ENCODE assay signal across 21 cellular contexts in genomic region chr18:3463052-3463451, GRCh38. TPM values are rescaled to one million over a fixed set of nuclear protein-coding genes. Genes with fewer than 3 reads are reported as not detected.
DNase-seq lines count a peak whose midpoint lies in the region; ATAC-seq and TF ChIP-seq lines count a peak whose summit lies in the region.
"Had no signal": no experiment of that assay in that cellular context is flagged by ENCODE, and none has a peak within 500 bp of the region (broad histone marks: within the 10 kb centered on the region; RNA-seq: fewer than 3 reads in every experiment).

No MANE protein-coding gene starts in this region.

- no peak for TF ChIP-seq EP300 in gastroesophageal sphincter (IDR thresholded peaks at IDR 0.05)

- no peak for ATAC-seq in HCT116
- no peak for ATAC-seq in activated T-helper 17 cell treated with anti-CD3 and anti-CD28 coated beads, Interleukin-2, amount 50 U/mL, for 72 hours (replicated peaks)
- no peak for ATAC-seq in gastroesophageal sphincter
- ATAC-seq in stimulated activated effector memory CD8-positive, alpha-beta T cell treated with anti-CD3 and anti-CD28 coated beads, Interleukin-12 subunit alpha, Interleukin-12 subunit beta, amount 100 ng/mL, for 72 hours, result no peak
- no peak for ATAC-seq in psoas muscle
- ATAC-seq: GM12878, PC-3 had no signal

- peak overlapping the region; percentile 50 for H3K27ac Mint-ChIP-seq in activated T-helper 17 cell treated with anti-CD3 and anti-CD28 coated beads, Interleukin-2, amount 50 U/mL, for 72 hours
- H3K27ac Mint-ChIP-seq in stimulated activated effector memory CD8-positive, alpha-beta T cell treated with anti-CD3 and anti-CD28 coated beads, Interleukin-12 subunit alpha, Interleukin-12 subunit beta, amount 100 ng/mL, for 72 hours, result no peak overlapping the region
- H3K27ac Mint-ChIP-seq: activated CD4-positive, alpha-beta memory T cell treated with anti-CD3 and anti-CD28 coated beads for 36 hours; activated naive CD8-positive, alpha-beta T cell; activated T-cell treated with anti-CD3 and anti-CD28 coated beads, Interleukin-2, amount 50 U/mL, for 24 hours had no signal

- no peaks in the 10 kb centered on the region for H3K9me2 ChIP-seq in HCT116 (ENCODE audit: insufficient read depth)

- no peak for DNase-seq in HCT116 (ENCODE audit: low read depth, low spot score)
- DNase-seq in fibroblast of villous mesenchyme (ENCODE audit: low read depth), result peak; percentile 61
- no peak for DNase-seq in central memory CD4-positive, alpha-beta T cell
- DNase-seq in stimulated activated effector memory CD8-positive, alpha-beta T cell treated with anti-CD3 and anti-CD28 coated beads, Interleukin-12 subunit alpha, Interleukin-12 subunit beta, amount 100 ng/mL, for 72 hours (ENCODE audit: low spot score in 2 of 2), result no peak
- DNase-seq in psoas muscle, result no peak
- DNase-seq: activated CD4-positive, alpha-beta memory T cell treated with anti-CD3 and anti-CD28 coated beads for 36 hours; activated T-cell treated with anti-CD3 and anti-CD28 coated beads, Interleukin-2, amount 50 U/mL, for 24 hours; CD8-positive, alpha-beta memory T cell; kidney glomerular epithelial cell; NCI-H1105; NCI-H2107; NCI-H526; PC-3; stomach had no signal

- H4K20me1 ChIP-seq in HCT116 (ENCODE audit: insufficient read depth), result peaks cover 6% of the 10 kb centered on the region; the same call in 1 of the 2 replicates

- H3K4me3 Mint-ChIP-seq in activated T-helper 17 cell treated with anti-CD3 and anti-CD28 coated beads, Interleukin-2, amount 50 U/mL, for 72 hours, result no peak overlapping the region
- H3K4me3 Mint-ChIP-seq in stimulated activated effector memory CD8-positive, alpha-beta T cell treated with anti-CD3 and anti-CD28 coated beads, Interleukin-12 subunit alpha, Interleukin-12 subunit beta, amount 100 ng/mL, for 72 hours, result no peak overlapping the region
- H3K4me3 Mint-ChIP-seq: activated CD4-positive, alpha-beta memory T cell treated with anti-CD3 and anti-CD28 coated beads for 36 hours; activated naive CD8-positive, alpha-beta T cell; activated T-cell treated with anti-CD3 and anti-CD28 coated beads, Interleukin-2, amount 50 U/mL, for 24 hours; CD8-positive, alpha-beta memory T cell had no signal

- no peak overlapping the region for H3K4me2 ChIP-seq in HCT116 (ENCODE audit: low read length)
- H3K4me2 ChIP-seq: KMS-11 had no signal

- POLR2A ChIA-PET in HCT116 (lab: Charles Lee), result interaction anchor here (1.2 to 1.3 kb wide), 2 partner anchors 21 to 189 kb away, joined by 3 read pairs; no protein-coding TSS in a partner anchor

- no peaks in the 10 kb centered on the region for H3K27me3 Mint-ChIP-seq in activated T-helper 17 cell treated with anti-CD3 and anti-CD28 coated beads, Interleukin-2, amount 50 U/mL, for 72 hours
- H3K27me3 Mint-ChIP-seq: activated CD4-positive, alpha-beta memory T cell treated with anti-CD3 and anti-CD28 coated beads for 36 hours; activated naive CD8-positive, alpha-beta T cell; activated T-cell treated with anti-CD3 and anti-CD28 coated beads, Interleukin-2, amount 50 U/mL, for 24 hours; CD8-positive, alpha-beta memory T cell had no signal

- peaks cover 40% of the 10 kb centered on the region for H3K4me1 ChIP-seq in ACC112 (ENCODE audit: control insufficient read depth, insufficient read depth, low read length, unreplicated experiment)
- peaks cover 32 to 45% of the 10 kb centered on the region in 2 experiments for H3K4me1 ChIP-seq in HCT116 (ENCODE audit: control insufficient read depth in 1 of 2, insufficient read depth in 2 of 2, low read length in 2 of 2)
- peaks cover 0 to 26% (median 5%) of the 10 kb centered on the region in 3 donors for H3K4me1 ChIP-seq in gastroesophageal sphincter
- H3K4me1 ChIP-seq in psoas muscle, result peaks cover 4% of the 10 kb centered on the region

- H3K36me3 ChIP-seq in ACC112 (ENCODE audit: insufficient read depth, low read length) (peaks cover 34% of the 10 kb centered on the region), HCT116 (ENCODE audit: control insufficient read depth in 1 of 2, insufficient read depth in 2 of 2, low read length in 2 of 2) (peaks cover 10 to 22% of the 10 kb centered on the region in 2 experiments), gastroesophageal sphincter (peaks cover 0 to 41% of the 10 kb centered on the region in 2 donors), psoas muscle (ENCODE audit: insufficient read depth in 1 of 2, low read depth in 1 of 2) (peaks cover 0 to 25% of the 10 kb centered on the region in 2 donors)

- peak overlapping the region; percentile 18 for H3K27ac ChIP-seq in ACC112 (ENCODE audit: low read depth, low read length)
- peak overlapping the region; percentile 32; the same call in 1 of the 2 replicates for H3K27ac ChIP-seq in HCT116 (ENCODE audit: low read depth, low read length)
- no peak overlapping the region for H3K27ac ChIP-seq in gastroesophageal sphincter
- no peak overlapping the region for H3K27ac ChIP-seq in psoas muscle
- H3K27ac ChIP-seq: KMS-11, right atrium auricular region, stomach had no signal

- intact Hi-C loops in HCT116 (cut with micrococcal nuclease) (no loop called here), psoas muscle (cut with DNase I) (no loop called here)

- H3K9ac ChIP-seq in HCT116 (ENCODE audit: low read length), result no peak overlapping the region
- H3K9ac ChIP-seq: KMS-11 had no signal

- no TSS peak for BruUV-seq in HCT116 (replicated peaks; lab: Mats Ljungman, UMichigan)

- H3K4me3 ChIP-seq in ACC112 (ENCODE audit: low read depth, low read length) (no peak overlapping the region), HCT116 (replicated peaks in 1 of 2; ENCODE audit: low read depth in 1 of 2, low read length in 2 of 2) (no peak overlapping the region), fibroblast of villous mesenchyme (ENCODE audit: low read depth, low read length) (no peak overlapping the region), gastroesophageal sphincter (no peak overlapping the region), psoas muscle (no peak overlapping the region)
- H3K4me3 ChIP-seq: GM12878, right atrium auricular region, stomach had no signal

- H2AFZ ChIP-seq in ACC112 (ENCODE audit: low read length, unreplicated experiment), result no peak overlapping the region
- H2AFZ ChIP-seq in HCT116 (ENCODE audit: low read depth, low read length, poor library complexity, severe bottlenecking), result no peak overlapping the region

- H3K9me3 Mint-ChIP-seq in activated T-helper 17 cell treated with anti-CD3 and anti-CD28 coated beads, Interleukin-2, amount 50 U/mL, for 72 hours, result no peaks in the 10 kb centered on the region
- peaks cover 4% of the 10 kb centered on the region for H3K9me3 Mint-ChIP-seq in stimulated activated effector memory CD8-positive, alpha-beta T cell treated with anti-CD3 and anti-CD28 coated beads, Interleukin-12 subunit alpha, Interleukin-12 subunit beta, amount 100 ng/mL, for 72 hours

- WGBS in gastroesophageal sphincter (ENCODE audit: low coverage in 1 of 2), 2 donors, result 39 to 48% methylated on average over 2 of the region's 2 CpGs
- 35 to 47% (median 42%) methylated on average over 2 of the region's 2 CpGs for WGBS in psoas muscle, 3 donors

- H3K79me2 ChIP-seq in ACC112 (ENCODE audit: control insufficient read depth, insufficient read depth, low read length, unreplicated experiment) (peaks cover 8% of the 10 kb centered on the region), HCT116 (ENCODE audit: insufficient read depth, low read length) (peaks cover 24% of the 10 kb centered on the region)

- TF ChIP-seq POLR2A in HCT116 (IDR thresholded peaks at IDR 0.05; ENCODE audit: borderline replicate concordance, extremely low read depth, insufficient read depth, insufficient read length), result no peak
- TF ChIP-seq POLR2A in gastroesophageal sphincter (IDR thresholded peaks at IDR 0.05), result no peak

- H3K4me1 Mint-ChIP-seq in activated T-helper 17 cell treated with anti-CD3 and anti-CD28 coated beads, Interleukin-2, amount 50 U/mL, for 72 hours, result peaks cover 30% of the 10 kb centered on the region
- peaks cover 30% of the 10 kb centered on the region for H3K4me1 Mint-ChIP-seq in stimulated activated effector memory CD8-positive, alpha-beta T cell treated with anti-CD3 and anti-CD28 coated beads, Interleukin-12 subunit alpha, Interleukin-12 subunit beta, amount 100 ng/mL, for 72 hours

- RAD21 ChIA-PET in HCT116 (lab: Charles Lee; ENCODE audit: low non-redundant PET in 1 of 2, low total read pairs in 2 of 2, uncharacterized antibody in 2 of 2, unreplicated experiment in 2 of 2), result no interaction called here

- TF ChIP-seq RAD21 in HCT116 (IDR thresholded peaks at IDR 0.05; ENCODE audit: low read depth), result no peak

- H3K9me3 ChIP-seq in HCT116 (ENCODE audit: control insufficient read depth in 1 of 2, insufficient read depth in 1 of 2, low read depth in 1 of 2, low read length in 2 of 2) (no peaks in the 10 kb centered on the region), gastroesophageal sphincter (peaks cover 0 to 14% (median 0%) of the 10 kb centered on the region in 3 donors), psoas muscle (no peaks in the 10 kb centered on the region)

- TF ChIP-seq CTCF in HCT116 (IDR thresholded peaks at IDR 0.05 in 2 of 3, conservative IDR thresholded peaks at IDR 0.05 in 1 of 3; ENCODE audit: borderline replicate concordance in 1 of 3, insufficient read depth in 1 of 3, low read depth in 2 of 3, low read length in 2 of 3) (no peak), fibroblast of villous mesenchyme (IDR thresholded peaks at IDR 0.05; ENCODE audit: insufficient read depth, low read depth, low read length) (no peak), gastroesophageal sphincter (IDR thresholded peaks at IDR 0.05) (no peak), psoas muscle (IDR thresholded peaks at IDR 0.05) (no peak)

- CTCF ChIA-PET in HCT116 (lab: Charles Lee), result interaction anchor here (2.0 to 2.1 kb wide), 2 partner anchors 8 to 203 kb away, joined by 7 to 8 read pairs; no protein-coding TSS in a partner anchor

- no peaks in the 10 kb centered on the region for H3K27me3 ChIP-seq in ACC112 (ENCODE audit: insufficient read depth, low read length)
- no peaks in the 10 kb centered on the region for H3K27me3 ChIP-seq in HCT116 (ENCODE audit: insufficient read depth, low read length)
- H3K27me3 ChIP-seq in gastroesophageal sphincter, result no peaks in the 10 kb centered on the region
- no peaks in the 10 kb centered on the region for H3K27me3 ChIP-seq in psoas muscle (ENCODE audit: insufficient read depth in 3 of 3, low read length in 2 of 3)
- H3K27me3 ChIP-seq: right atrium auricular region, stomach had no signal

- H3K36me3 Mint-ChIP-seq in activated T-helper 17 cell treated with anti-CD3 and anti-CD28 coated beads, Interleukin-2, amount 50 U/mL, for 72 hours (ENCODE audit: low read depth), result peaks cover 40% of the 10 kb centered on the region
- H3K36me3 Mint-ChIP-seq in stimulated activated effector memory CD8-positive, alpha-beta T cell treated with anti-CD3 and anti-CD28 coated beads, Interleukin-12 subunit alpha, Interleukin-12 subunit beta, amount 100 ng/mL, for 72 hours, result peaks cover 46% of the 10 kb centered on the region

TF ChIP-seq in HCT116, 20 proteins besides CTCF, POLR2A, EP300 and RAD21 (continues in another document):
- TF ChIP-seq SRF (IDR thresholded peaks at IDR 0.05; ENCODE audit: low read depth), result no peak

RNA-seq across cellular contexts. Expression of gene TGIF1, which starts 13.1 kb away (rescaled TPM):
- total RNA-seq in HCT116 (2021; ENCODE audit: unreplicated experiment), result 242 TPM
- 199 and 245 TPM in 2 replicates for polyA plus RNA-seq in HCT116 (2012)
- 10 to 100 TPM; 18.6 to 86.1 TPM for total RNA-seq in activated T-helper 17 cell treated with anti-CD3 and anti-CD28 coated beads, Interleukin-2, amount 50 U/mL, for 72 hours
- total RNA-seq in fibroblast of villous mesenchyme, result 114 and 136 TPM in 2 replicates
- total RNA-seq in gastroesophageal sphincter, result 10 to 100 TPM; 55.5 to 95.8 (median 77.0) TPM
- 10 to 100 TPM; 18.2 to 81.2 (median 61.5) TPM for total RNA-seq in psoas muscle
- polyA plus RNA-seq in psoas muscle, result 100 to 1,000 TPM in 1 of 3 donors, 10 to 100 TPM in 2; 18.7 to 200 (median 22.5) TPM

Comparison
In these comparisons a context has a peak if more than half of its experiments do, and no peak if none do; other contexts are left out.
1. H3K27ac ChIP-seq: peak in ACC112 (single experiment) and HCT116 (single experiment); none in gastroesophageal sphincter (0 of 4) and psoas muscle (single experiment).